In the genomic region with DNA sequence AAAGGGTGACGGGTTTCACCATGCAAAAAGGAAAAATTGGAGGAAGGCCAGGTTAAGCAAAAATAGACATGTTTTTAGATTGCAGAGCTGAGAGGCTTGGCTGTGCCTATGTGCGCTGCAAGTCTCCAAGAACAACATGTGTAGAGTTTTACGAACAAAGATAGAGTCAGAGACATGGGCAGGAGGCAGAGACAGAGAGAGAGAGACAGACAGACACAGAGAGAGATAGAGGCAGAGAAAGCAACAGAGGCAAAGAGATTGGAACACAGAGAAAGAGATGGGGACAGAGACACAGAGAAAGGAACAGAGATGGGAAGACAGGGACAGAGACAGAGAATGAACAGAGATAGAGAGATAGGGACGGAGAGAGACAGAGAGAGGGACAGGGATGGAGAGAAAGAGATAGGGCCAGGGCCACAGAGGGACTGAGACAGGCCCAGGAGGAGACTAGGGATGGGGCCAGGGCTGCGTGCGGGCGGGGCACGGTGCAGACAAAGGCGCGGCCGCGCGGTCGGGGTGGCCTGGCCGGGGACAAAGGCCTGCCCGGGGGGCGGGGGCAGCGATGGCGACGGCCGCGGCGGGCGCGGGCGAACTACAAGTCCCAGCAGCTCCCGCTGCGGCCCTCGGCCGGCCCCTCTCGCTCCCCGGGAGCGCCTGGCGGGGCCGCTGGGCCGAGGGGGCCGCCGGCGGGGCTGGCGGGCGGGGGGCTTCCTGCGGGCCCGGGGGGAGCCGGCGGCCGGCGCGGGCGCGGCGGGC, we compare ENCODE assay signal across 8 cellular contexts. TPM values are rescaled to one million over a fixed set of nuclear protein-coding genes. Genes with fewer than 3 reads are reported as not detected.
DNase-seq lines count a peak whose midpoint lies in the region; ATAC-seq and TF ChIP-seq lines count a peak whose summit lies in the region.

A gene (plus strand): TSS at position 633 of the 756 bp plus-strand sequence. CDS start 3,140 bp downstream, outside the sequence.

- H3K27me3 ChIP-seq in mucosa of stomach (ENCODE audit: control insufficient read depth, insufficient read depth, low read length), result no peaks in the 10 kb centered on the region
- no peaks in the 10 kb centered on the region for H3K27me3 ChIP-seq in testis

- ATAC-seq in activated T-cell treated with anti-CD3 and anti-CD28 coated beads, Interleukin-2, amount 50 U/mL, for 4 hours, result peak; percentile 89 to 93
- ATAC-seq in HG02973 (IDR thresholded peaks at IDR 0.05; ENCODE audit: unreplicated experiment), result no peak

- H3K27ac ChIP-seq in testis, result peak within 1 kb of the TSS; percentile 55 to 80

- TF ChIP-seq CTCF in fibroblast of mammary gland (conservative IDR thresholded peaks at IDR 0.05; ENCODE audit: control insufficient read depth, insufficient read depth, low read depth, low read length), result no peak
- no peak for TF ChIP-seq CTCF in testis (IDR thresholded peaks at IDR 0.05)

- no peaks in the 10 kb centered on the region for H3K9me3 ChIP-seq in mucosa of stomach (ENCODE audit: control insufficient read depth, low read length)
- no peaks in the 10 kb centered on the region for H3K9me3 ChIP-seq in testis

- peaks cover 14% of the 10 kb centered on the region for H3K4me1 Mint-ChIP-seq in activated T-cell treated with anti-CD3 and anti-CD28 coated beads, Interleukin-2, amount 50 U/mL, for 4 hours (ENCODE audit: low read depth)

- H3K4me3 Mint-ChIP-seq in activated T-cell treated with anti-CD3 and anti-CD28 coated beads, Interleukin-2, amount 50 U/mL, for 4 hours, result peak within 1 kb of the TSS; percentile 74

- TF ChIP-seq POLR2A in testis (IDR thresholded peaks at IDR 0.05), result no peak

- DNase-seq in activated gamma-delta T cell treated with Interleukin-2 at 50 U/mL for 16 hours (peak; percentile 25), activated gamma-delta T cell (lab: John Stamatoyannopoulos, UW) (no peak), NCI-H2196 (lab: John Stamatoyannopoulos, UW; ENCODE audit: unreplicated experiment) (peak; percentile 80), fibroblast of mammary gland (ENCODE audit: low read depth) (peak; percentile 51), testis (peak; percentile 67)
- DNase-seq in activated T-cell treated with anti-CD3 and anti-CD28 coated beads, Interleukin-2, amount 50 U/mL, for 4 hours, result no peak

- H3K27me3 Mint-ChIP-seq in activated T-cell treated with anti-CD3 and anti-CD28 coated beads, Interleukin-2, amount 50 U/mL, for 4 hours (ENCODE audit: low read depth), result peaks cover 12% of the 10 kb centered on the region

- no peaks in the 10 kb centered on the region for H3K9me3 Mint-ChIP-seq in activated T-cell treated with anti-CD3 and anti-CD28 coated beads, Interleukin-2, amount 50 U/mL, for 4 hours

- H3K4me1 ChIP-seq in mucosa of stomach (ENCODE audit: control insufficient read depth, insufficient read depth, low read length) (peaks cover 8% of the 10 kb centered on the region), testis (peaks cover 6% of the 10 kb centered on the region)

- no peaks in the 10 kb centered on the region for H3K36me3 Mint-ChIP-seq in activated T-cell treated with anti-CD3 and anti-CD28 coated beads, Interleukin-2, amount 50 U/mL, for 4 hours (ENCODE audit: insufficient read depth)

- H3K36me3 ChIP-seq in mucosa of stomach (ENCODE audit: control insufficient read depth, insufficient read depth, low read length), result no peaks in the 10 kb centered on the region
- no peaks in the 10 kb centered on the region for H3K36me3 ChIP-seq in testis (ENCODE audit: low read depth, missing control alignments)

- 4 to 5% methylated on average over 18 to 32 of the region's 51 CpGs for WGBS in testis, 2 donors

- H3K4me3 ChIP-seq in fibroblast of mammary gland (ENCODE audit: control insufficient read depth, low read depth, low read length) (peak within 1 kb of the TSS; percentile 64), mucosa of stomach (ENCODE audit: low read length) (peak within 1 kb of the TSS; percentile 60), testis (peak within 1 kb of the TSS; percentile 59 to 60)

- intact Hi-C loops in testis (cut with DNase I; ENCODE audit: low total_unique reads), result no loop called here

- H3K9ac ChIP-seq in mucosa of stomach (ENCODE audit: low read length), result peak within 1 kb of the TSS; percentile 83

RNA-seq across cellular contexts. Expression of the gene that starts here (rescaled TPM):
- 1 to 10 TPM; 4.8 to 5.6 (median 5.1) TPM for total RNA-seq in activated T-cell treated with anti-CD3 and anti-CD28 coated beads, Interleukin-2, amount 50 U/mL, for 4 hours
- total RNA-seq in testis, result 10 to 100 TPM; 28.7 to 35.9 TPM
- polyA plus RNA-seq in testis (ENCODE audit: insufficient read depth, low read depth, low replicate concordance), result 21.0 TPM

Comparison
In these comparisons a context has a peak if more than half of its experiments do, and no peak if none do; other contexts are left out.
1. RNA of the gene that starts here (total RNA-seq): 28.7 to 35.9 TPM in testis; 4.8 to 5.6 TPM in activated T-cell treated with anti-CD3 and anti-CD28 coated beads, Interleukin-2, amount 50 U/mL, for 4 hours; every median in the first group is over 4 times any median in the second.
2. DNase-seq: peak in activated gamma-delta T cell treated with Interleukin-2 at 50 U/mL for 16 hours (single experiment), NCI-H2196 (single experiment), fibroblast of mammary gland (single experiment) and testis (single experiment); none in activated gamma-delta T cell (single experiment) and activated T-cell treated with anti-CD3 and anti-CD28 coated beads, Interleukin-2, amount 50 U/mL, for 4 hours (single experiment).
3. Peak in every context shown above with its lines, with median percentiles within 50 percentile points of each other: H3K4me3 ChIP-seq.